22 cellular contexts compared by ENCODE assay signal in genomic region chr1:59051007-59051406, GRCh38.
"Had no signal": no experiment of that assay in that cellular context is flagged by ENCODE, and none has a peak within 500 bp of the region (broad histone marks: within the 10 kb centered on the region; RNA-seq: fewer than 3 reads in every experiment).

No MANE protein-coding gene starts in this region.

- H3K27me3 Mint-ChIP-seq: effector memory CD8-positive, alpha-beta T cell had no signal

- ATAC-seq: effector memory CD8-positive, alpha-beta T cell; esophagus mucosa; foreskin keratinocyte; gastrocnemius medialis; gastroesophageal sphincter; heart left ventricle; heart right ventricle had no signal

- H3K27ac Mint-ChIP-seq: dendritic cell treated with granulocyte-macrophage colony-stimulating factor and Interleukin-4, amounts not matched to agents 40 ng/mL and 50 ng/mL, for 4 days; effector memory CD8-positive, alpha-beta T cell; endodermal cell had no signal

- H3K4me3 Mint-ChIP-seq: dendritic cell treated with granulocyte-macrophage colony-stimulating factor and Interleukin-4, amounts not matched to agents 40 ng/mL and 50 ng/mL, for 4 days; effector memory CD8-positive, alpha-beta T cell; endodermal cell had no signal

- DNase-seq: colonic mucosa; cortex of kidney; dermis blood vessel endothelial cell; dorsolateral prefrontal cortex; effector CD4-positive, alpha-beta T cell; effector CD8-positive, alpha-beta T cell; effector memory CD4-positive, alpha-beta T cell; effector memory CD8-positive, alpha-beta T cell; endodermal cell; erythroblast; esophagus squamous epithelium; foreskin fibroblast; foreskin keratinocyte; foreskin melanocyte; gastrocnemius medialis; glutamatergic neuron; head of caudate nucleus; heart left ventricle; heart right ventricle had no signal

- H3K9me3 Mint-ChIP-seq: dendritic cell treated with granulocyte-macrophage colony-stimulating factor and Interleukin-4, amounts not matched to agents 40 ng/mL and 50 ng/mL, for 4 days; effector memory CD8-positive, alpha-beta T cell had no signal
